ENCODE assay signal across 1 cellular context in genomic region chr1:185973645-185974044, GRCh38.
TF ChIP-seq lines count a peak whose summit lies in the region.

No MANE protein-coding gene starts in this region.

TF ChIP-seq in WTC11, 78 proteins besides CTCF, POLR2A, EP300 and RAD21 (continued from another document):
- no peak for TF ChIP-seq ZNF281 (CRISPR knock-in tag; IDR thresholded peaks at IDR 0.05)
- no peak for TF ChIP-seq ELF4 (CRISPR knock-in tag; IDR thresholded peaks at IDR 0.05; ENCODE audit: low read depth)
- no peak for TF ChIP-seq USF1 (CRISPR knock-in tag; IDR thresholded peaks at IDR 0.05)
- no peak for TF ChIP-seq ZBTB43 (CRISPR knock-in tag; IDR thresholded peaks at IDR 0.05)
- TF ChIP-seq E2F4 (CRISPR knock-in tag; IDR thresholded peaks at IDR 0.05; ENCODE audit: borderline replicate concordance, low read depth) = no peak
- TF ChIP-seq JUN (CRISPR knock-in tag; IDR thresholded peaks at IDR 0.05) = no peak
- TF ChIP-seq TEAD4 (CRISPR knock-in tag; IDR thresholded peaks at IDR 0.05) = no peak
- TF ChIP-seq ZNF138 (CRISPR knock-in tag; conservative IDR thresholded peaks at IDR 0.05) = no peak
- TF ChIP-seq ETV6 (CRISPR knock-in tag; IDR thresholded peaks at IDR 0.05) = no peak
- no peak for TF ChIP-seq ZNF317 (CRISPR knock-in tag; IDR thresholded peaks at IDR 0.05; ENCODE audit: borderline replicate concordance, low read depth)
- TF ChIP-seq MAX (CRISPR knock-in tag; IDR thresholded peaks at IDR 0.05) = no peak
- no peak for TF ChIP-seq PRDM15 (CRISPR knock-in tag; IDR thresholded peaks at IDR 0.05)
- TF ChIP-seq STAT6 (CRISPR knock-in tag; conservative IDR thresholded peaks at IDR 0.05; ENCODE audit: low read depth) = no peak
- no peak for TF ChIP-seq SOX15 (CRISPR knock-in tag; IDR thresholded peaks at IDR 0.05)
